ENCODE assay signal across 8 cellular contexts in the genomic region with DNA sequence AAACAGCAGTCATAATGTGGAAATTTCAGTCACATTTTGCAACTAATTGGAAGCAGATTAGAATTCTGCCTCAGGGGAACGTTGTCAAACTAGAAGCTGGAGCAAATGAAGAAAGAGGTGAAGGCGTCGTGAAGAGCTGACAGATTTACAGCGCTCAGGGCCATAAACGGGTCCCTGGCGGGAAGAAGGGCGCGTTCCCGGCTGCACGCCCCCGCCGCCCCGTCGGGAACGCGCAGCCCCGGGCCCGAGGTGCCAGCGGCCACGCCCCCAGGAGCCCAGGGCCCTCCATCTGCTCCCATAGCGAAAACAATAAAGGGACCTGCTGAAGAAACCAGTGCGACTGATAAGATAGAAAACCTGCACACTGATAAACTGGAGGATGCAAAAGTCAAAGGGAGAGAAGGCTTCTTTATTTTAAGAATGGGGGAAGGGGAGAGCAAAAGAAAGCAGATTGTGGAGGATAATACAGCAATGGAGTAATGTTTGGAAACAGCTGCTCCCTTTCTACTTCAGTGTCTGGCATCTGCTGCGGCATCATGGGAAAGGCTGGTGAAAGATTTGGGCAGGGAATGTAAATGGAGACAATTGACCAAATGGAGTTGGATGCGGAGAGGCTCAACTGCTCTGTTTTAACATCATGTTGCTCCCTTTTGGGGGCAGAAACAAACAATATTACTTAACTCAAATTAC.
DNase-seq lines count a peak whose midpoint lies in the region; ATAC-seq and TF ChIP-seq lines count a peak whose summit lies in the region.

No MANE protein-coding gene starts in this region.

- TF ChIP-seq CTCF in GM20000 (IDR thresholded peaks at IDR 0.05; ENCODE audit: extremely low read depth, missing control alignments): no peak

- no peaks in the 10 kb centered on the region for H3K9me3 ChIP-seq in HAP-1
- no peaks in the 10 kb centered on the region for H3K9me3 ChIP-seq in subcutaneous abdominal adipose tissue (ENCODE audit: control insufficient read depth in 5 of 5, low read length in 5 of 5)

- H3K27ac ChIP-seq in angular gyrus (ENCODE audit: low read depth, low read length) (peak overlapping the region; percentile 44), subcutaneous abdominal adipose tissue (ENCODE audit: low read depth, low read length) (peak overlapping the region; percentile 46)

- H3K9ac ChIP-seq in subcutaneous abdominal adipose tissue (ENCODE audit: low read length in 5 of 5): no peak overlapping the region

- H3K36me3 ChIP-seq in HAP-1 (replicated peaks): no peaks in the 10 kb centered on the region
- no peaks in the 10 kb centered on the region for H3K36me3 ChIP-seq in subcutaneous abdominal adipose tissue (ENCODE audit: control insufficient read depth in 5 of 5, insufficient read depth in 5 of 5, low read length in 5 of 5)

- H3K4me3 ChIP-seq in HAP-1 (peak overlapping the region; percentile 13), subcutaneous abdominal adipose tissue (ENCODE audit: low read depth in 1 of 5, low read length in 5 of 5) (peak overlapping the region; percentile 29 to 67 (median 51))

- in situ Hi-C loops in HAP-1 (cut with MboI; ENCODE audit: low sequenced_read_pairs): no loop called here

- ATAC-seq in GM18867 (IDR thresholded peaks at IDR 0.05; ENCODE audit: unreplicated experiment) (no peak), GM19324 (IDR thresholded peaks at IDR 0.05; ENCODE audit: low FRiP score, unreplicated experiment) (no peak)

- DNase-seq in HAP-1 (ENCODE audit: low spot score in 2 of 2) (peak; percentile 92 to 97), iPS-NIHi11 (ENCODE audit: low spot score) (peak; percentile 92), GM20000 (ENCODE audit: low spot score) (no peak), CD1c-positive myeloid dendritic cell (ENCODE audit: extremely low spot score) (no peak)

- H3K4me1 ChIP-seq in HAP-1: peaks cover 86% of the 10 kb centered on the region
- H3K4me1 ChIP-seq in subcutaneous abdominal adipose tissue (ENCODE audit: control insufficient read depth in 5 of 5, insufficient read depth in 5 of 5, low read length in 5 of 5): peaks cover 0 to 66% (median 41%) of the 10 kb centered on the region in 5 donors

- no peaks in the 10 kb centered on the region for H3K27me3 ChIP-seq in HAP-1 (ENCODE audit: low read depth)
- no peaks in the 10 kb centered on the region for H3K27me3 ChIP-seq in subcutaneous abdominal adipose tissue (ENCODE audit: control insufficient read depth in 5 of 5, insufficient read depth in 4 of 5, low read length in 5 of 5)

Comparison
In these comparisons a context has a peak if more than half of its experiments do, and no peak if none do; other contexts are left out.
1. DNase-seq: peak in HAP-1 (2 of 2) and iPS-NIHi11 (single experiment); none in GM20000 (single experiment) and CD1c-positive myeloid dendritic cell (single experiment).